Comparison of ENCODE assay signal across 32 cellular contexts in genomic region chr17:11331790-11332526, GRCh38.
DNase-seq lines count a peak whose midpoint lies in the region; ATAC-seq, FAIRE-seq and TF ChIP-seq lines count a peak whose summit lies in the region.
"Had no signal": no experiment of that assay in that cellular context is flagged by ENCODE, and none has a peak within 500 bp of the region (broad histone marks: within the 10 kb centered on the region; RNA-seq: fewer than 3 reads in every experiment).

No MANE protein-coding gene starts in this region.

- H3K4me1 Mint-ChIP-seq in neural progenitor cell: peaks cover 24% of the 10 kb centered on the region
- H3K4me1 Mint-ChIP-seq: activated CD4-positive, alpha-beta memory T cell treated with anti-CD3 and anti-CD28 coated beads, Interleukin-2, amount 10 ng/mL, durations not matched to agents 7 days and 5 days; activated naive CD4-positive, alpha-beta T cell treated with anti-CD3 and anti-CD28 coated beads, Interleukin-2, amount 50 U/mL, for 24 hours; CD14-positive monocyte; naive thymus-derived CD8-positive, alpha-beta T cell had no signal

- H3K36me3 ChIP-seq in neural progenitor cell: no peaks in the 10 kb centered on the region
- H3K36me3 ChIP-seq: cardiac muscle cell, ovary, right atrium auricular region, SJSA1, spleen, upper lobe of left lung had no signal

- no peaks in the 10 kb centered on the region for H4K20me1 ChIP-seq in neural progenitor cell (ENCODE audit: low read depth)

- H3K27me3 ChIP-seq in neural progenitor cell: no peaks in the 10 kb centered on the region
- H3K27me3 ChIP-seq: cardiac muscle cell, ovary, right atrium auricular region, SJSA1, upper lobe of left lung had no signal

- H3K9me3 Mint-ChIP-seq in neural progenitor cell: no peaks in the 10 kb centered on the region
- H3K9me3 Mint-ChIP-seq: activated CD4-positive, alpha-beta memory T cell treated with anti-CD3 and anti-CD28 coated beads, Interleukin-2, amount 10 ng/mL, durations not matched to agents 7 days and 5 days; activated naive CD4-positive, alpha-beta T cell treated with anti-CD3 and anti-CD28 coated beads, Interleukin-2, amount 50 U/mL, for 24 hours; activated T-helper 2 cell treated with anti-CD3 and anti-CD28 coated beads, Interferon-gamma antibody, Interleukin-2, Interleukin-4, amounts not matched to agents 10 μg/mL and 5 μg/mL and 100 μg/mL, durations not matched to agents 14 hours and 24 hours and 36 hours; naive thymus-derived CD8-positive, alpha-beta T cell had no signal

- POLR2A ChIA-PET in GM10248 (lab: Yijun Ruan, JAX): no interaction called here

- TF ChIP-seq CTCF in neural progenitor cell (IDR thresholded peaks at IDR 0.05) (no peak), GM10248 (IDR thresholded peaks at IDR 0.05; ENCODE audit: control extremely low read depth, extremely low read depth, low read depth, missing control alignments) (no peak)

- H3K4me2 ChIP-seq in neural progenitor cell: peak overlapping the region; percentile 63
- H3K4me2 ChIP-seq: KMS-11 had no signal

- no peaks in the 10 kb centered on the region for H3K27me3 Mint-ChIP-seq in neural progenitor cell (ENCODE audit: insufficient read depth, low read depth)
- H3K27me3 Mint-ChIP-seq: activated CD4-positive, alpha-beta memory T cell treated with anti-CD3 and anti-CD28 coated beads, Interleukin-2, amount 10 ng/mL, durations not matched to agents 7 days and 5 days had no signal

- H3F3A ChIP-seq in neural progenitor cell (ENCODE audit: low read depth): peaks cover 11% of the 10 kb centered on the region

- H3K36me3 Mint-ChIP-seq in neural progenitor cell: no peaks in the 10 kb centered on the region
- H3K36me3 Mint-ChIP-seq: activated naive CD4-positive, alpha-beta T cell treated with anti-CD3 and anti-CD28 coated beads, Interleukin-2, amount 50 U/mL, for 24 hours; CD14-positive monocyte; naive thymus-derived CD8-positive, alpha-beta T cell had no signal

- no peak overlapping the region for H3K4me3 Mint-ChIP-seq in neural progenitor cell
- H3K4me3 Mint-ChIP-seq: activated CD4-positive, alpha-beta memory T cell treated with anti-CD3 and anti-CD28 coated beads, Interleukin-2, amount 10 ng/mL, durations not matched to agents 7 days and 5 days; activated naive CD4-positive, alpha-beta T cell treated with anti-CD3 and anti-CD28 coated beads, Interleukin-2, amount 50 U/mL, for 24 hours; CD14-positive monocyte; HFFc6; naive thymus-derived CD8-positive, alpha-beta T cell had no signal

- peak overlapping the region; percentile 33 for H3K27ac Mint-ChIP-seq in neural progenitor cell
- H3K27ac Mint-ChIP-seq: activated CD4-positive, alpha-beta memory T cell treated with anti-CD3 and anti-CD28 coated beads, Interleukin-2, amount 10 ng/mL, durations not matched to agents 7 days and 5 days; activated naive CD4-positive, alpha-beta T cell treated with anti-CD3 and anti-CD28 coated beads, Interleukin-2, amount 50 U/mL, for 24 hours; activated T-helper 2 cell treated with anti-CD3 and anti-CD28 coated beads, Interferon-gamma antibody, Interleukin-2, Interleukin-4, amounts not matched to agents 10 μg/mL and 5 μg/mL and 100 μg/mL, durations not matched to agents 14 hours and 24 hours and 36 hours; HFFc6 had no signal

- H3K79me2 ChIP-seq in neural progenitor cell (ENCODE audit: low read depth): no peaks in the 10 kb centered on the region

- no peaks in the 10 kb centered on the region for H3K9me3 ChIP-seq in neural progenitor cell (ENCODE audit: low read depth)
- H3K9me3 ChIP-seq: ovary, right atrium auricular region, SJSA1, spleen, upper lobe of left lung had no signal

- peak; percentile 5 for DNase-seq in NCI-H1105 treated with DMSO at 0.1 percent for 48 hours (lab: John Stamatoyannopoulos, UW)
- DNase-seq in NCI-H1105 (lab: John Stamatoyannopoulos, UW): no peak
- DNase-seq in neural progenitor cell (ENCODE audit: low spot score): peak; percentile 26
- no peak for DNase-seq in GM10248 (ENCODE audit: extremely low spot score)
- no peak for DNase-seq in NK-92 treated with Interleukin-12 subunit alpha and Interleukin-12 subunit beta, amount 100 ng/mL, for 24 hours (lab: John Stamatoyannopoulos, UW)
- DNase-seq: activated CD4-positive, alpha-beta memory T cell treated with anti-CD3 and anti-CD28 coated beads, Interleukin-2, amount 10 ng/mL, durations not matched to agents 7 days and 5 days; GM23248; HFFc6; left ventricle myocardium superior; naive thymus-derived CD8-positive, alpha-beta T cell; NCI-H1436 treated with DMSO at 0.1 percent for 48 hours; NCI-H510A treated with DMSO at 0.1 percent for 48 hours; ovary; spleen had no signal

- H3K27ac ChIP-seq in neural progenitor cell: no peak overlapping the region
- H3K27ac ChIP-seq: 22Rv1, cardiac muscle cell, GM23248, HL-60, KMS-11, ovary, right atrium auricular region, SJSA1, spleen, upper lobe of left lung had no signal

- CTCF ChIA-PET in GM10248 (lab: Yijun Ruan, JAX): no interaction called here

- H3K9ac ChIP-seq in neural progenitor cell: no peak overlapping the region
- H3K9ac ChIP-seq: GM23248, KMS-11 had no signal

- no peak overlapping the region for H3K4me3 ChIP-seq in neural progenitor cell
- H3K4me3 ChIP-seq: cardiac muscle cell, GM12878, GM23248, ovary, right atrium auricular region, SJSA1, spleen, upper lobe of left lung had no signal

- no peak for ATAC-seq in GM19463 (IDR thresholded peaks at IDR 0.05; ENCODE audit: unreplicated experiment)
- no peak for ATAC-seq in HG03378 (IDR thresholded peaks at IDR 0.05; ENCODE audit: unreplicated experiment)
- ATAC-seq: activated CD4-positive, CD25-positive, alpha-beta regulatory T cell treated with anti-CD3 and anti-CD28 coated beads, Interleukin-2, amount 50 U/mL, for 24 hours; GM12878; left ventricle myocardium superior; naive thymus-derived CD8-positive, alpha-beta T cell; Panc1 had no signal

- no peak overlapping the region for H2AFZ ChIP-seq in neural progenitor cell (replicated peaks)
- H2AFZ ChIP-seq: GM23248 had no signal

- peak; percentile 77 for FAIRE-seq in endometrium (lab: Jason Lieb, UNC)
- FAIRE-seq: GM12878, islet of Langerhans, TTC549 had no signal

- peaks cover 37% of the 10 kb centered on the region for H3K4me1 ChIP-seq in neural progenitor cell
- H3K4me1 ChIP-seq: right atrium auricular region, SJSA1, spleen, upper lobe of left lung had no signal

Comparison
In these comparisons a context has a peak if more than half of its experiments do, and no peak if none do; other contexts are left out.
1. DNase-seq: peak in NCI-H1105 treated with DMSO at 0.1 percent for 48 hours (single experiment) and neural progenitor cell (single experiment); none in NCI-H1105 (single experiment), GM10248 (single experiment) and NK-92 treated with Interleukin-12 subunit alpha and Interleukin-12 subunit beta, amount 100 ng/mL, for 24 hours (single experiment).